13 cellular contexts compared by ENCODE assay signal in genomic region chr12:82593143-82593542, GRCh38.
DNase-seq lines count a peak whose midpoint lies in the region; ATAC-seq and TF ChIP-seq lines count a peak whose summit lies in the region.
"Had no signal": no experiment of that assay in that cellular context is flagged by ENCODE, and none has a peak within 500 bp of the region (broad histone marks: within the 10 kb centered on the region; RNA-seq: fewer than 3 reads in every experiment).

No MANE protein-coding gene starts in this region.

- TF ChIP-seq POLR2A in erythroblast (IDR thresholded peaks at IDR 0.05; ENCODE audit: low read length), result no peak

- no peak for DNase-seq in HK-2 (ENCODE audit: unreplicated experiment)
- DNase-seq in LoVo (ENCODE audit: low spot score), result no peak
- no peak for DNase-seq in erythroblast (lab: John Stamatoyannopoulos, UW)
- DNase-seq: DND-41; effector CD8-positive, alpha-beta T cell; heart left ventricle; left ventricle myocardium superior; stimulated activated CD4-positive, alpha-beta T cell treated with anti-CD3 and anti-CD28 coated beads, Interleukin-12 subunit alpha, Interleukin-12 subunit beta, amount 100 ng/mL, for 4 hours had no signal

- ATAC-seq in GM18502 (IDR thresholded peaks at IDR 0.05; ENCODE audit: poor library complexity, unreplicated experiment), result peak; percentile 65
- ATAC-seq in GM19452 (IDR thresholded peaks at IDR 0.05; ENCODE audit: unreplicated experiment), result peak; percentile 69
- ATAC-seq in HG02852 (IDR thresholded peaks at IDR 0.05; ENCODE audit: unreplicated experiment), result peak; percentile 65
- peak; percentile 61 for ATAC-seq in HG03439 (IDR thresholded peaks at IDR 0.05; ENCODE audit: unreplicated experiment)
- ATAC-seq in GM19328 (IDR thresholded peaks at IDR 0.05; ENCODE audit: unreplicated experiment), result no peak
- ATAC-seq: heart left ventricle, left ventricle myocardium superior had no signal
